21 cellular contexts compared by ENCODE assay signal in the genomic region with DNA sequence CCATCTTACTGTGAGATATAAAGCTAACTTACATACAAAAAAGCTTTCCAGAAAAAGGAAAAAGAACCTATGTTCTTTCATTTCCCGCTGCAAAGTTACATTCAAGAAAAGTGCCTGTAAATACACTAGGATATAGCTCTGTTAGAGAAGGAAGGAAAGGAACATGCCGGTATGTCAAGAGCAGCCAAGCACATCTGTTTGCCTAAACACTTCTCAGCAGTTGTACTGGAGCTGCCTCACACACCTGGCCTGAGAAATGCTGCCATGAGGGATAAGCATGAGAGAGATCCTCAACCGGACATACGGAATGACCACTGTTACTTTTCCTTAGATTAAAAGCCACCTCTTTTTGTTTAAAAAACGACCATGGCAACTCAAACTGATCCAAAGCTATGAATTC.
A peak's percentile ranks its signal among the peaks of the same experiment; 100 is the strongest.
DNase-seq lines count a peak whose midpoint lies in the region; ATAC-seq and TF ChIP-seq lines count a peak whose summit lies in the region.
"Had no signal": no experiment of that assay in that cellular context is flagged by ENCODE, and none has a peak within 500 bp of the region (broad histone marks: within the 10 kb centered on the region; RNA-seq: fewer than 3 reads in every experiment).

No MANE protein-coding gene starts in this region.

- ATAC-seq in HG03571 (IDR thresholded peaks at IDR 0.05; ENCODE audit: unreplicated experiment) (no peak), GM21825 (IDR thresholded peaks at IDR 0.05; ENCODE audit: unreplicated experiment) (no peak)
- ATAC-seq: activated naive CD4-positive, alpha-beta T cell treated with anti-CD3 and anti-CD28 coated beads, Interleukin-2, amount 50 U/mL, for 72 hours; activated T-cell treated with anti-CD3 and anti-CD28 coated beads, Interleukin-2, amount 50 U/mL, for 72 hours; stimulated activated naive CD8-positive, alpha-beta T cell treated with anti-CD3 and anti-CD28 coated beads, Interleukin-15, amount 100 ng/mL, for 72 hours had no signal

- H2BK12ac ChIP-seq in neuronal stem cell (ENCODE audit: low read length), result no peak overlapping the region

- H3K27ac ChIP-seq in BLaER1 treated with 17β-estradiol and CSF1 and Interleukin-3, amounts not matched to agents 10 nM and 100 nM, result no peak overlapping the region
- H3K27ac ChIP-seq in neuronal stem cell (replicated peaks; ENCODE audit: low read length), result no peak overlapping the region
- H3K27ac ChIP-seq: PC-9 had no signal

- H3K4ac ChIP-seq in neuronal stem cell (ENCODE audit: low read length), result no peak overlapping the region

- H3K27me3 Mint-ChIP-seq in endothelial cell (ENCODE audit: unreplicated experiment) (no peaks in the 10 kb centered on the region), progenitor cell of endocrine pancreas (no peaks in the 10 kb centered on the region)
- H3K27me3 Mint-ChIP-seq in activated CD4-positive, alpha-beta T cell treated with anti-CD3 and anti-CD28 coated beads, Interleukin-2, amount 10 ng/mL, durations not matched to agents 24 days and 14 days, result no peaks in the 10 kb centered on the region
- H3K27me3 Mint-ChIP-seq: CD4-positive, alpha-beta memory T cell; stimulated activated naive CD8-positive, alpha-beta T cell treated with anti-CD3 and anti-CD28 coated beads, Interleukin-15, amount 100 ng/mL, for 72 hours had no signal

- H4K91ac ChIP-seq in neuronal stem cell (ENCODE audit: low read depth, low read length, poor library complexity), result no peak overlapping the region

- TF ChIP-seq CTCF in endothelial cell (IDR thresholded peaks at IDR 0.05; ENCODE audit: unreplicated experiment) (no peak), progenitor cell of endocrine pancreas (IDR thresholded peaks at IDR 0.05; ENCODE audit: unreplicated experiment) (no peak)

- DNase-seq in NAMALWA (ENCODE audit: low spot score), result peak; percentile 37
- no peak for DNase-seq in endothelial cell (ENCODE audit: low spot score)
- no peak for DNase-seq in progenitor cell of endocrine pancreas (ENCODE audit: low spot score, unreplicated experiment)
- DNase-seq in activated CD4-positive, alpha-beta T cell treated with anti-CD3 and anti-CD28 coated beads, Interleukin-2, amount 10 ng/mL, durations not matched to agents 24 days and 14 days, result no peak
- DNase-seq in neuronal stem cell (ENCODE audit: low spot score), result no peak
- DNase-seq: activated T-cell treated with anti-CD3 and anti-CD28 coated beads, Interleukin-2, amount 50 U/mL, for 72 hours; CD4-positive, alpha-beta memory T cell; glutamatergic neuron; NCI-H1092 treated with DMSO at 0.1 percent for 48 hours; NCI-H2081 treated with DMSO at 0.1 percent for 48 hours; NCI-H526 treated with DMSO at 0.1 percent for 48 hours; PC-9; posterior cingulate gyrus; stimulated activated naive CD8-positive, alpha-beta T cell treated with anti-CD3 and anti-CD28 coated beads, Interleukin-15, amount 100 ng/mL, for 72 hours; uterus had no signal

- intact Hi-C loops in activated CD4-positive, alpha-beta T cell treated with anti-CD3 and anti-CD28 coated beads, Interleukin-2, amount 10 ng/mL, durations not matched to agents 24 days and 14 days (cut with micrococcal nuclease), result loop anchor here (2.0 kb wide), 1 partner anchor 23 kb away; no protein-coding TSS in a partner anchor

- H2BK120ac ChIP-seq in neuronal stem cell (ENCODE audit: low read depth, low read length), result no peak overlapping the region

- H3K23ac ChIP-seq in neuronal stem cell (ENCODE audit: low read depth, low read length, poor library complexity), result no peak overlapping the region

- H3K36me3 Mint-ChIP-seq in endothelial cell (ENCODE audit: low read depth, unreplicated experiment), result no peaks in the 10 kb centered on the region
- peaks cover 4% of the 10 kb centered on the region for H3K36me3 Mint-ChIP-seq in progenitor cell of endocrine pancreas (ENCODE audit: insufficient read depth)
- peaks cover 22% of the 10 kb centered on the region for H3K36me3 Mint-ChIP-seq in activated CD4-positive, alpha-beta T cell treated with anti-CD3 and anti-CD28 coated beads, Interleukin-2, amount 10 ng/mL, durations not matched to agents 24 days and 14 days (ENCODE audit: low read depth)

- peaks cover 4% of the 10 kb centered on the region for H3K79me1 ChIP-seq in neuronal stem cell (ENCODE audit: low read depth, low read length)

- no peak overlapping the region for H4K8ac ChIP-seq in neuronal stem cell (ENCODE audit: low read depth, low read length)

- no peak overlapping the region for H2BK5ac ChIP-seq in neuronal stem cell (ENCODE audit: low read length)

- H3K4me3 Mint-ChIP-seq in endothelial cell (ENCODE audit: unreplicated experiment) (no peak overlapping the region), progenitor cell of endocrine pancreas (ENCODE audit: low read depth) (no peak overlapping the region)
- H3K4me3 Mint-ChIP-seq in activated CD4-positive, alpha-beta T cell treated with anti-CD3 and anti-CD28 coated beads, Interleukin-2, amount 10 ng/mL, durations not matched to agents 24 days and 14 days, result no peak overlapping the region
- H3K4me3 Mint-ChIP-seq: activated T-cell treated with anti-CD3 and anti-CD28 coated beads, Interleukin-2, amount 50 U/mL, for 72 hours; CD4-positive, alpha-beta memory T cell; stimulated activated naive CD8-positive, alpha-beta T cell treated with anti-CD3 and anti-CD28 coated beads, Interleukin-15, amount 100 ng/mL, for 72 hours; T-helper 1 cell treated with Interleukin-12 subunit alpha and Interleukin-12 subunit beta and Interleukin-4 antibody, amounts not matched to agents 30 μg/mL and 1 μg/mL, for 36 hours had no signal

- no peak overlapping the region for H2BK15ac ChIP-seq in neuronal stem cell (ENCODE audit: low read length)

- H3K27ac Mint-ChIP-seq in endothelial cell (ENCODE audit: unreplicated experiment) (peak overlapping the region; percentile 65), progenitor cell of endocrine pancreas (peak overlapping the region; percentile 86)
- no peak overlapping the region for H3K27ac Mint-ChIP-seq in activated CD4-positive, alpha-beta T cell treated with anti-CD3 and anti-CD28 coated beads, Interleukin-2, amount 10 ng/mL, durations not matched to agents 24 days and 14 days
- H3K27ac Mint-ChIP-seq: activated naive CD4-positive, alpha-beta T cell treated with anti-CD3 and anti-CD28 coated beads, Interleukin-2, amount 50 U/mL, for 72 hours; CD4-positive, alpha-beta memory T cell; stimulated activated naive CD8-positive, alpha-beta T cell treated with anti-CD3 and anti-CD28 coated beads, Interleukin-15, amount 100 ng/mL, for 72 hours; T-helper 1 cell treated with Interleukin-12 subunit alpha and Interleukin-12 subunit beta and Interleukin-4 antibody, amounts not matched to agents 30 μg/mL and 1 μg/mL, for 36 hours had no signal

- no peak overlapping the region for H2AFZ ChIP-seq in neuronal stem cell (ENCODE audit: low read length)
- H2AFZ ChIP-seq: PC-9 had no signal

- H3K4me1 Mint-ChIP-seq in endothelial cell (ENCODE audit: unreplicated experiment) (peaks cover 44% of the 10 kb centered on the region), progenitor cell of endocrine pancreas (ENCODE audit: low read depth) (peaks cover 75% of the 10 kb centered on the region)
- H3K4me1 Mint-ChIP-seq in activated CD4-positive, alpha-beta T cell treated with anti-CD3 and anti-CD28 coated beads, Interleukin-2, amount 10 ng/mL, durations not matched to agents 24 days and 14 days, result peaks cover 49% of the 10 kb centered on the region

- H3K18ac ChIP-seq in neuronal stem cell (ENCODE audit: low read length), result no peak overlapping the region

- H3K4me3 ChIP-seq in BLaER1 treated with 17β-estradiol and CSF1 and Interleukin-3, amounts not matched to agents 10 nM and 100 nM, result no peak overlapping the region
- H3K4me3 ChIP-seq in neuronal stem cell (ENCODE audit: low read length in 2 of 2), result no peak overlapping the region
- H3K4me3 ChIP-seq: PC-9, SJSA1, uterus had no signal

- H2AK5ac ChIP-seq in neuronal stem cell (ENCODE audit: low read depth, low read length), result no peak overlapping the region

- WGBS in neuronal stem cell (ENCODE audit: extremely low coverage in 2 of 2, insufficient read length in 2 of 2, insufficient replicate concordance in 1 of 2), 2 donors, result no CpG with 5 or more reads among the region's 5 CpGs

- no peaks in the 10 kb centered on the region for H3K9me3 ChIP-seq in BLaER1 treated with 17β-estradiol and CSF1 and Interleukin-3, amounts not matched to agents 10 nM and 100 nM (replicated peaks in 1 of 11)
- no peaks in the 10 kb centered on the region for H3K9me3 ChIP-seq in neuronal stem cell (replicated peaks in 1 of 2; ENCODE audit: control insufficient read depth in 2 of 2, insufficient read depth in 1 of 2, low read depth in 1 of 2, low read length in 2 of 2)
- H3K9me3 ChIP-seq: SJSA1, uterus had no signal

- H3K36me3 ChIP-seq in BLaER1 treated with 17β-estradiol and CSF1 and Interleukin-3, amounts not matched to agents 10 nM and 100 nM, result peaks cover 0 to 80% (median 21%) of the 10 kb centered on the region in 11 experiments; a peak in 16 of 22 replicates
- H3K36me3 ChIP-seq in neuronal stem cell (replicated peaks in 1 of 2; ENCODE audit: control insufficient read depth in 2 of 2, insufficient read depth in 2 of 2, low read length in 2 of 2), result no peaks in the 10 kb centered on the region
- H3K36me3 ChIP-seq: SJSA1, uterus had no signal

- peaks cover 49 to 71% (median 62%) of the 10 kb centered on the region in 10 experiments for H3K4me1 ChIP-seq in BLaER1 treated with 17β-estradiol and CSF1 and Interleukin-3, amounts not matched to agents 10 nM and 100 nM
- peaks cover 19 to 27% of the 10 kb centered on the region in 2 donors for H3K4me1 ChIP-seq in neuronal stem cell (ENCODE audit: control insufficient read depth in 2 of 2, insufficient read depth in 1 of 2, low read depth in 1 of 2, low read length in 2 of 2)

- peak overlapping the region in 9 of 11 experiments; percentile 17 to 63 (median 49); a peak in 15 of 22 replicates for H3K4me2 ChIP-seq in BLaER1 treated with 17β-estradiol and CSF1 and Interleukin-3, amounts not matched to agents 10 nM and 100 nM
- H3K4me2 ChIP-seq in neuronal stem cell (ENCODE audit: insufficient read depth, low read length, poor library complexity, severe bottlenecking), result no peak overlapping the region

- no peaks in the 10 kb centered on the region for H3K9me3 Mint-ChIP-seq in endothelial cell (ENCODE audit: unreplicated experiment)
- H3K9me3 Mint-ChIP-seq in progenitor cell of endocrine pancreas (ENCODE audit: low read depth), result no peaks in the 10 kb centered on the region
- peaks cover 12% of the 10 kb centered on the region for H3K9me3 Mint-ChIP-seq in activated CD4-positive, alpha-beta T cell treated with anti-CD3 and anti-CD28 coated beads, Interleukin-2, amount 10 ng/mL, durations not matched to agents 24 days and 14 days
- H3K9me3 Mint-ChIP-seq: stimulated activated naive CD8-positive, alpha-beta T cell treated with anti-CD3 and anti-CD28 coated beads, Interleukin-15, amount 100 ng/mL, for 72 hours; T-helper 1 cell treated with Interleukin-12 subunit alpha and Interleukin-12 subunit beta and Interleukin-4 antibody, amounts not matched to agents 30 μg/mL and 1 μg/mL, for 36 hours had no signal

- no peaks in the 10 kb centered on the region for H3K27me3 ChIP-seq in BLaER1 treated with 17β-estradiol and CSF1 and Interleukin-3, amounts not matched to agents 10 nM and 100 nM
- H3K27me3 ChIP-seq in neuronal stem cell (ENCODE audit: control insufficient read depth in 3 of 3, insufficient read depth in 3 of 3, low read depth in 1 of 3, low read length in 3 of 3), result no peaks in the 10 kb centered on the region
- H3K27me3 ChIP-seq: SJSA1, uterus had no signal

- no peak overlapping the region for H3K9ac ChIP-seq in BLaER1 treated with 17β-estradiol and CSF1 and Interleukin-3, amounts not matched to agents 10 nM and 100 nM
- H3K9ac ChIP-seq in neuronal stem cell (ENCODE audit: low read depth, low read length, poor library complexity), result no peak overlapping the region

- no peak overlapping the region for H3K14ac ChIP-seq in neuronal stem cell (ENCODE audit: low read length)

- peaks cover 65 to 100% (median 93%) of the 10 kb centered on the region in 11 experiments; a peak in 21 of 22 replicates for H4K20me1 ChIP-seq in BLaER1 treated with 17β-estradiol and CSF1 and Interleukin-3, amounts not matched to agents 10 nM and 100 nM
